8 cellular contexts compared by ENCODE assay signal in the genomic region with DNA sequence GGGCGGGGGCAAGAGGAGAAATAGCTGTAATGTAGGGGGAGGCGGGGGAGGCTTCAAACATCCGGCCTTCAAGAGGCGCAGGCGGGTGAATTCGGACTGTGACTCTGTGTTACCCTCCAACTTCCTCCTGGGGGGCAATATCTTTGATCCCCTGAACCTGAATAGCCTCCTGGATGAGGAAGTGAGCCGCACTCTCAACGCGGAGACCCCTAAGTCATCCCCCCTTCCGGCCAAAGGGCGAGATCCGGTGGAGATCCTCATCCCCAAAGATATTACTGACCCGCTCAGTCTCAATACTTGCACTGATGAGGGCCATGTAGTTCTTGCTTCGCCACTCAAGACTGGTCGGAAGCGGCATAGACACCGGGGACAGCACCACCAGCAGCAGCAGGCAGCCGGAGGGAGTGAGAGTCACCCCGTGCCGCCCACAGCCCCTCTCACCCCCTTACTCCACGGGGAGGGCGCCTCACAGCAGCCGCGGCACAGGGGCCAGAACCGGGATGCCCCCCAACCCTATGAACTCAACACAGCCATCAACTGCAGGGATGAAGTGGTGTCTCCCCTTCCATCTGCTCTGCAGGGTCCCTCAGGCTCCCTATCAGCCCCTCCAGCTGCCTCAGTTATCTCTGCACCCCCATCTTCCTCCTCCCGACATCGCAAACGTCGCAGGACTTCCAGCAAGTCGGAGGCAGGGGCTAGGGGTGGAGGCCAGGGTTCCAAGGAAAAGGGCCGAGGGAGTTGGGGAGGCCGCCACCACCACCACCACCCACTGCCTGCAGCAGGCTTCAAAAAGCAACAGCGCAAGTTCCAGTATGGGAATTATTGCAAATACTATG. TPM values are rescaled to one million over a fixed set of nuclear protein-coding genes. Genes with fewer than 3 reads are reported as not detected.
DNase-seq lines count a peak whose midpoint lies in the region; ATAC-seq and TF ChIP-seq lines count a peak whose summit lies in the region.

No MANE protein-coding gene starts in this region.

- peak overlapping the region; percentile 81 for H3K4me3 ChIP-seq in BE2C (ENCODE audit: low read depth, low read length)
- H3K4me3 ChIP-seq in HL-60 (replicated peaks; ENCODE audit: insufficient read depth, low read length): peak overlapping the region; percentile 69
- peak overlapping the region; percentile 75 to 88 (median 78) for H3K4me3 ChIP-seq in fibroblast of lung (replicated peaks in 1 of 4; ENCODE audit: control extremely low read depth in 1 of 4, insufficient read depth in 1 of 4, low read depth in 3 of 4, low read length in 4 of 4)
- H3K4me3 ChIP-seq in osteoblast (ENCODE audit: insufficient read depth, low read length): peak overlapping the region; percentile 82

- H3K79me2 ChIP-seq in fibroblast of lung (ENCODE audit: control insufficient read depth, insufficient read depth, low read length): peaks cover 49% of the 10 kb centered on the region
- H3K79me2 ChIP-seq in osteoblast (ENCODE audit: insufficient read depth, low read length): peaks cover 59% of the 10 kb centered on the region

- DNase-seq in BE2C (peak; percentile 32), HL-60 (ENCODE audit: low read depth in 1 of 2, low spot score in 1 of 2) (peak in 1 of 2 experiments; percentile 49), activated T-cell treated with anti-CD3 and anti-CD28 coated beads for 4 hours (peak; percentile 39), fibroblast of lung (ENCODE audit: low read depth in 2 of 2) (peak in 1 of 2 donors; percentile 13), osteoblast (ENCODE audit: insufficient read length, low spot score, missing footprints) (peak; percentile 88), CD1c-positive myeloid dendritic cell (ENCODE audit: extremely low spot score) (no peak), germinal center (ENCODE audit: low spot score) (no peak)

- H3K4me1 ChIP-seq in BE2C (no peaks in the 10 kb centered on the region; the same call in 1 of the 2 replicates), fibroblast of lung (ENCODE audit: control insufficient read depth, extremely low read depth, insufficient read depth, low read length) (peaks cover 6% of the 10 kb centered on the region), osteoblast (ENCODE audit: insufficient read depth, low read length) (peaks cover 19% of the 10 kb centered on the region)

- peak overlapping the region; percentile 99 for H3K9ac ChIP-seq in fibroblast of lung (ENCODE audit: insufficient read depth, low read length)

- H3K27ac ChIP-seq in HL-60 (replicated peaks) (peak overlapping the region; percentile 98), fibroblast of lung (ENCODE audit: insufficient read depth, low read length) (peak overlapping the region; percentile 100), osteoblast (ENCODE audit: low read depth, low read length) (peak overlapping the region; percentile 100)

- H4K20me1 ChIP-seq in fibroblast of lung (ENCODE audit: control insufficient read depth, extremely low read depth, insufficient read depth, low read length): no peaks in the 10 kb centered on the region
- peaks cover 20% of the 10 kb centered on the region for H4K20me1 ChIP-seq in osteoblast (ENCODE audit: insufficient read depth, low read length)

- no peaks in the 10 kb centered on the region for H3K27me3 ChIP-seq in BE2C
- H3K27me3 ChIP-seq in HL-60 (ENCODE audit: insufficient read depth, poor library complexity, severe bottlenecking): no peaks in the 10 kb centered on the region
- no peaks in the 10 kb centered on the region for H3K27me3 ChIP-seq in fibroblast of lung (ENCODE audit: control insufficient read depth, insufficient read depth, low read length)
- no peaks in the 10 kb centered on the region for H3K27me3 ChIP-seq in osteoblast (ENCODE audit: insufficient read depth, low read length)

- H2AFZ ChIP-seq in fibroblast of lung (ENCODE audit: low read length): no peak overlapping the region
- H2AFZ ChIP-seq in osteoblast (ENCODE audit: low read length): no peak overlapping the region

- no peak for ATAC-seq in GM19467 (IDR thresholded peaks at IDR 0.05; ENCODE audit: unreplicated experiment)

- no peaks in the 10 kb centered on the region for H3K9me3 ChIP-seq in BE2C
- no peaks in the 10 kb centered on the region for H3K9me3 ChIP-seq in fibroblast of lung (ENCODE audit: control insufficient read depth, insufficient read depth, low read depth, low read length)
- H3K9me3 ChIP-seq in osteoblast (ENCODE audit: low read depth, low read length): no peaks in the 10 kb centered on the region

- H3K36me3 ChIP-seq in BE2C: peaks cover 45% of the 10 kb centered on the region
- peaks cover 15% of the 10 kb centered on the region for H3K36me3 ChIP-seq in fibroblast of lung (ENCODE audit: control insufficient read depth, insufficient read depth, low read length)
- H3K36me3 ChIP-seq in osteoblast (ENCODE audit: insufficient read depth, low read length): peaks cover 34% of the 10 kb centered on the region

- TF ChIP-seq CTCF in BE2C (IDR thresholded peaks at IDR 0.05; ENCODE audit: low read depth, low read length) (no peak), HL-60 (IDR thresholded peaks at IDR 0.05; ENCODE audit: insufficient read depth, low read length) (no peak), fibroblast of lung (conservative IDR thresholded peaks at IDR 0.05 in 1 of 2, IDR thresholded peaks at IDR 0.05 in 1 of 2; ENCODE audit: low read depth in 1 of 2, low read length in 2 of 2) (no peak), osteoblast (IDR thresholded peaks at IDR 0.05; ENCODE audit: extremely low read depth, low read depth, low read length) (no peak)

- peak overlapping the region; percentile 89 for H3K4me2 ChIP-seq in fibroblast of lung (ENCODE audit: extremely low read depth, insufficient read depth, low read length)
- peak overlapping the region; percentile 100 for H3K4me2 ChIP-seq in osteoblast (ENCODE audit: insufficient read depth, low read length)

RNA-seq across cellular contexts. Expression of gene MEPCE, which starts 1.0 kb away (rescaled TPM):
- polyA plus RNA-seq in BE2C (2012; ENCODE audit: insufficient read depth, insufficient read length, low read depth): 78.8 TPM
- total RNA-seq in fibroblast of lung (24.4 and 26.6 TPM in 2 replicates), osteoblast (28.6 and 29.7 TPM in 2 replicates)
- 11.4 and 17.6 TPM in 2 replicates for polyA plus RNA-seq in fibroblast of lung
- polyA plus RNA-seq in fibroblast of lung (2012): 22.1 and 32.1 TPM in 2 replicates
- polyA minus RNA-seq in fibroblast of lung (ENCODE audit: low replicate concordance): 36.7 and 53.3 TPM in 2 replicates

RNA-seq across cellular contexts. Expression of gene ZCWPW1, which starts 2.2 kb away (rescaled TPM):
- polyA plus RNA-seq in BE2C (2012; ENCODE audit: insufficient read depth, insufficient read length, low read depth): 1.0 TPM
- total RNA-seq in fibroblast of lung (2.8 and 4.1 TPM in 2 replicates), osteoblast (2.2 and 2.4 TPM in 2 replicates)
- 0.64 and 1.1 TPM in 2 replicates for polyA plus RNA-seq in fibroblast of lung
- 1.5 and 2.4 TPM in 2 replicates for polyA plus RNA-seq in fibroblast of lung (2012)
- not detected in 2 replicates for polyA minus RNA-seq in fibroblast of lung (ENCODE audit: low replicate concordance)

RNA-seq across cellular contexts. Expression of gene PPP1R35, which starts 5.6 kb away (rescaled TPM):
- 138 TPM for polyA plus RNA-seq in BE2C (2012; ENCODE audit: insufficient read depth, insufficient read length, low read depth)
- 18.2 and 18.3 TPM in 2 replicates for total RNA-seq in fibroblast of lung
- 7.0 and 9.8 TPM in 2 replicates for polyA plus RNA-seq in fibroblast of lung
- 14.1 and 25.5 TPM in 2 replicates for polyA plus RNA-seq in fibroblast of lung (2012)
- polyA minus RNA-seq in fibroblast of lung (ENCODE audit: low replicate concordance): 1.8 and 6.2 TPM in 2 replicates
- 9.7 and 11.9 TPM in 2 replicates for total RNA-seq in osteoblast

RNA-seq across cellular contexts. Expression of gene SPACDR, which starts 33.4 kb away (rescaled TPM):
- 0.45 TPM for polyA plus RNA-seq in BE2C (2012; ENCODE audit: insufficient read depth, insufficient read length, low read depth)
- under 0.01 and 0.50 TPM in 2 replicates for total RNA-seq in fibroblast of lung
- polyA plus RNA-seq in fibroblast of lung: 0.25 and 0.60 TPM in 2 replicates
- 0.79 and 0.85 TPM in 2 replicates for polyA plus RNA-seq in fibroblast of lung (2012)
- polyA minus RNA-seq in fibroblast of lung (ENCODE audit: low replicate concordance): not detected in 2 replicates
- total RNA-seq in osteoblast: 0.36 TPM in 1 of 2 replicates, not detected in the other

RNA-seq across cellular contexts. Expression of gene TSC22D4, which starts 48.3 kb away (rescaled TPM):
- 239 TPM for polyA plus RNA-seq in BE2C (2012; ENCODE audit: insufficient read depth, insufficient read length, low read depth)
- total RNA-seq in fibroblast of lung (15.2 and 21.1 TPM in 2 replicates), osteoblast (18.5 and 19.4 TPM in 2 replicates)
- 13.2 and 15.3 TPM in 2 replicates for polyA plus RNA-seq in fibroblast of lung
- 25.5 and 29.3 TPM in 2 replicates for polyA plus RNA-seq in fibroblast of lung (2012)
- 24.8 and 29.4 TPM in 2 replicates for polyA minus RNA-seq in fibroblast of lung (ENCODE audit: low replicate concordance)

Comparison
In these comparisons a context has a peak if more than half of its experiments do, and no peak if none do; other contexts are left out.
1. DNase-seq: peak in BE2C (single experiment), activated T-cell treated with anti-CD3 and anti-CD28 coated beads for 4 hours (single experiment) and osteoblast (single experiment); none in CD1c-positive myeloid dendritic cell (single experiment) and germinal center (single experiment).
2. Peak in every context shown above with its lines, with median percentiles within 50 percentile points of each other: H3K4me3 ChIP-seq and H3K27ac ChIP-seq.